Comparison of ENCODE assay signal across 8 cellular contexts in the genomic region with DNA sequence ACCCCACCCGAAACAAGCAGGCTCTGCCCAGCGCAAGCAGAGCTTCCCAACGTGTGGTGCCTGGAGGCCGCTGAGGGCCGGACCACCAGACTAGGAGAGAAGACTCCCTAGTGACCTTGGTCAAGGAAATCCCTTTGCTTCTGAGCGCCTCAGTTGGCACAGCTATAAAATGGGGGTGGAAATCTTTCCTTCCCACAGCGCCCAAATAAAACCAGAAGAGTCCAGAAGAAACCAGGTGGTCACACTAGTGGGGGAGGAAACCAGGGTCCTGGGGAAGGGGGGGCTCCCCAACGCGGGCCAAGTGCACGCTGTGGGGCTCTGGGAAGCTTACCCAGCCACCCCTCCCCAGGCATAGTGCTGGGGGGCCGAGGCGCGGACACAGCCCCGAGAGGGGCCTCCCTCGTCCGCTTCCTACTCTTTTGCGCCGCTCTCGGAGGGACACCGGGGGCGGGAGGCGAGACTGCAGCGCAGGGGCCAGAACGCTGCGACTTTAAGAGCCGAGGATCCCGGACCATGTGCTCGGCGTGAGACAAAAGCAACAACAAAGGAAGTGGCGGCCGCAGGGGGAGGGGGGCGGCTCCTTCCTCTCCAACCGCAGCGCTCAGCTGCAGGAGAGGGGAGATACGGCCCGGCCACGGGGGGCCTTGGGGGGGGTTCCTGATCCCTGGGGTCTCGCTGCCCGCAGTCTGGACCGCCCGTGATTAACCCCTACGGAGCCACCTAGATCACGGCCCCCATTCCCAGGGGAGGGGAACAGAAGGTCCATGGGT. TPM values are rescaled to one million over a fixed set of nuclear protein-coding genes. Genes with fewer than 3 reads are reported as not detected.
A peak's percentile ranks its signal among the peaks of the same experiment; 100 is the strongest.
DNase-seq lines count a peak whose midpoint lies in the region; ATAC-seq, FAIRE-seq and TF ChIP-seq lines count a peak whose summit lies in the region.

No MANE protein-coding gene starts in this region.

- peak overlapping the region; percentile 97 for H3K9ac ChIP-seq in keratinocyte (ENCODE audit: control insufficient read depth, extremely low read depth, insufficient read depth, low read length)

- POLR2A ChIA-PET in activated B cell treated with CpG ODN at 0.5 μM for 24 hours (lab: Charles Lee): interaction anchor here (0.5 to 4.2 kb wide), 27 partner anchors 7 to 1695 kb away, joined by 3 to 53 read pairs (median 4); a partner anchor contains a TSS

- peaks cover 70% of the 10 kb centered on the region for H3K4me1 Mint-ChIP-seq in CD14-positive monocyte
- peaks cover 67% of the 10 kb centered on the region for H3K4me1 Mint-ChIP-seq in activated B cell treated with CpG ODN at 0.5 μM for 24 hours

- H3K27me3 Mint-ChIP-seq in CD14-positive monocyte (ENCODE audit: low read depth in 3 of 3) (no peaks in the 10 kb centered on the region), activated B cell treated with CpG ODN at 0.5 μM for 24 hours (no peaks in the 10 kb centered on the region)

- ATAC-seq in GM21515 (IDR thresholded peaks at IDR 0.05; ENCODE audit: unreplicated experiment) (peak; percentile 19), activated B cell treated with CpG ODN at 0.5 μM for 24 hours (ENCODE audit: low read depth) (peak; percentile 11), GM21367 (IDR thresholded peaks at IDR 0.05; ENCODE audit: unreplicated experiment) (no peak)

- H3K27ac Mint-ChIP-seq in CD14-positive monocyte (peak overlapping the region; percentile 93 to 100 (median 98)), activated B cell treated with CpG ODN at 0.5 μM for 24 hours (peak overlapping the region; percentile 95)

- no peak for FAIRE-seq in keratinocyte (lab: Jason Lieb, UNC)

- H3K36me3 Mint-ChIP-seq in CD14-positive monocyte (peaks cover 8 to 13% of the 10 kb centered on the region in 2 donors), activated B cell treated with CpG ODN at 0.5 μM for 24 hours (ENCODE audit: low read depth) (peaks cover 18% of the 10 kb centered on the region)

- TF ChIP-seq CTCF in CD14-positive monocyte (IDR thresholded peaks at IDR 0.05) (no peak), activated B cell treated with CpG ODN at 0.5 μM for 24 hours (IDR thresholded peaks at IDR 0.05) (no peak), keratinocyte (optimal IDR thresholded peaks at IDR 0.05 in 1 of 3, IDR thresholded peaks at IDR 0.05 in 1 of 3, conservative IDR thresholded peaks at IDR 0.05 in 1 of 3; ENCODE audit: extremely low read depth in 1 of 3, insufficient read depth in 2 of 3, low read length in 3 of 3) (no peak), spleen (IDR thresholded peaks at IDR 0.05 in 8 of 11, conservative IDR thresholded peaks at IDR 0.05 in 3 of 11) (no peak)

- peak in 1 of 3 donors; percentile 19 for TF ChIP-seq POLR2A in spleen (IDR thresholded peaks at IDR 0.05)

- peaks cover 36% of the 10 kb centered on the region for H3K79me2 ChIP-seq in keratinocyte (ENCODE audit: control insufficient read depth, insufficient read depth, low read length)

- intact Hi-C loops in CD14-positive monocyte (cut with micrococcal nuclease) (loop anchor here (2.0 to 10.0 kb wide), 7 partner anchors 36 to 766 kb away; a partner anchor contains a TSS), activated B cell treated with CpG ODN at 0.5 μM for 24 hours (cut with micrococcal nuclease) (loop anchor here (2.0 to 10.0 kb wide), 6 partner anchors 96 to 1578 kb away; a partner anchor contains a TSS), spleen (cut with DNase I; ENCODE audit: low total_unique reads) (loop anchor here (10.0 kb wide), 1 partner anchor 92 kb away; a partner anchor contains a TSS)

- H3K4me3 ChIP-seq in keratinocyte (ENCODE audit: control insufficient read depth in 2 of 3, extremely low read depth in 1 of 3, insufficient read depth in 2 of 3, low read depth in 1 of 3, low read length in 3 of 3): peak overlapping the region; percentile 66 to 95 (median 94)
- H3K4me3 ChIP-seq in spleen: peak overlapping the region; percentile 90 to 99 (median 98)

- H3K36me3 ChIP-seq in keratinocyte (ENCODE audit: control insufficient read depth in 2 of 2, extremely low read depth in 1 of 2, insufficient read depth in 2 of 2, low read length in 2 of 2): peaks cover 0 to 10% of the 10 kb centered on the region in 2 experiments
- H3K36me3 ChIP-seq in spleen: peaks cover 0 to 31% (median 10%) of the 10 kb centered on the region in 6 donors

- peaks cover 4% of the 10 kb centered on the region for H3K9me1 ChIP-seq in keratinocyte (ENCODE audit: control insufficient read depth, extremely low read depth, insufficient read depth, low read length)

- dilution Hi-C loops in keratinocyte (cut with MboI; ENCODE audit: extremely low pct_ligation_motif_present, low sequenced_read_pairs): no loop called here

- H3K4me3 Mint-ChIP-seq in CD14-positive monocyte: peak overlapping the region; percentile 95
- peak overlapping the region; percentile 97 for H3K4me3 Mint-ChIP-seq in activated B cell treated with CpG ODN at 0.5 μM for 24 hours

- H3K9me3 Mint-ChIP-seq in CD14-positive monocyte (peaks cover 0 to 1% (median 0%) of the 10 kb centered on the region in 7 donors), activated B cell treated with CpG ODN at 0.5 μM for 24 hours (no peaks in the 10 kb centered on the region)

- H3K27ac ChIP-seq in keratinocyte (ENCODE audit: control insufficient read depth, insufficient read depth, low read length) (peak overlapping the region; percentile 98), spleen (peak overlapping the region; percentile 94 to 100 (median 99))

- H4K20me1 ChIP-seq in keratinocyte (ENCODE audit: control insufficient read depth, extremely low read depth, insufficient read depth, low read length): no peaks in the 10 kb centered on the region

- peak overlapping the region; percentile 94 for H3K4me2 ChIP-seq in keratinocyte (ENCODE audit: control insufficient read depth, extremely low read depth, insufficient read depth, low read depth, low read length)

- H3K27me3 ChIP-seq in keratinocyte (ENCODE audit: control insufficient read depth, extremely low read depth, insufficient read depth, low read length): no peaks in the 10 kb centered on the region
- no peaks in the 10 kb centered on the region for H3K27me3 ChIP-seq in spleen (replicated peaks in 1 of 7)

- CTCF ChIA-PET in activated B cell treated with CpG ODN at 0.5 μM for 24 hours (lab: Charles Lee): interaction anchor here (1.4 to 3.3 kb wide), 2 partner anchors 7 to 120 kb away, joined by 3 to 19 read pairs; a partner anchor contains a TSS

- H2AFZ ChIP-seq in keratinocyte (ENCODE audit: control insufficient read depth, low read length): no peak overlapping the region

- no peaks in the 10 kb centered on the region for H3K9me3 ChIP-seq in keratinocyte (ENCODE audit: control insufficient read depth, low read depth, low read length)
- no peaks in the 10 kb centered on the region for H3K9me3 ChIP-seq in spleen

- DNase-seq in CD14-positive monocyte (ENCODE audit: low spot score) (no peak), NCI-H2029 (lab: John Stamatoyannopoulos, UW) (peak; percentile 80), activated B cell treated with CpG ODN at 0.5 μM for 24 hours (peak; percentile 71), keratinocyte (ENCODE audit: low read depth, low spot score) (no peak), spleen (peak; percentile 98)
- peak; percentile 82 for DNase-seq in central memory CD4-positive, alpha-beta T cell

- H3K4me1 ChIP-seq in keratinocyte (ENCODE audit: control insufficient read depth, extremely low read depth, insufficient read depth, low read length) (peaks cover 42% of the 10 kb centered on the region), spleen (peaks cover 53 to 86% (median 81%) of the 10 kb centered on the region in 6 donors)

- WGBS in spleen, 5 donors: 0 to 1% (median 1%) methylated on average over 28 to 43 of the region's 43 CpGs

RNA-seq across cellular contexts. Expression of a gene that starts 0.9 kb away (rescaled TPM):
- polyA plus RNA-seq in CD14-positive monocyte: 1 to 10 TPM; 1.9 to 3.1 TPM
- total RNA-seq in activated B cell treated with CpG ODN at 0.5 μM for 24 hours: 78.6 and 96.5 TPM in 2 replicates
- polyA plus RNA-seq in keratinocyte: 5.3 to 9.9 TPM (median 6.4 TPM) in 3 replicates
- 7.6 TPM for polyA plus RNA-seq in keratinocyte (2011; ENCODE audit: low read depth)
- 5.5 and 10.2 TPM in 2 replicates for polyA plus RNA-seq in keratinocyte (2011; cell fraction: cytosol; rRNA removed)
- 35.9 and 49.7 TPM in 2 replicates for polyA plus RNA-seq in keratinocyte (2011; cell fraction: nucleus; rRNA removed)
- 18.2 and 30.0 TPM in 2 replicates for polyA plus RNA-seq in keratinocyte (2012; ENCODE audit: low replicate concordance)
- 5.0 to 16.2 TPM (median 7.2 TPM) in 3 replicates for polyA minus RNA-seq in keratinocyte
- 28.8 TPM for polyA minus RNA-seq in keratinocyte (2011; cell fraction: cytosol; rRNA and poly(A)+ RNA removed)
- 15.8 and 17.5 TPM in 2 replicates for polyA minus RNA-seq in keratinocyte (2011; cell fraction: nucleus; rRNA and poly(A)+ RNA removed)
- total RNA-seq in spleen: 100 to 1,000 TPM in 6 of 7 donors, 10 to 100 TPM in 1; 75.1 to 143 (median 121) TPM
- 10 to 100 TPM; 28.0 to 82.1 (median 44.4) TPM for polyA plus RNA-seq in spleen

RNA-seq across cellular contexts. Expression of a gene that starts 12.8 kb away (rescaled TPM):
- polyA plus RNA-seq in CD14-positive monocyte (not detected), keratinocyte (0.01 TPM in 2 of 3 replicates, not detected in the other), spleen (under 1 TPM; 0.02 to 0.26 (median 0.10) TPM)
- total RNA-seq in activated B cell treated with CpG ODN at 0.5 μM for 24 hours (0.31 and 0.42 TPM in 2 replicates), spleen (1 to 10 TPM in 1 of 7 donors, under 1 TPM in 4, not detected in 2; 0.17 to 1.4 (median 0.54) TPM)
- polyA plus RNA-seq in keratinocyte (2011; ENCODE audit: low read depth): not detected
- polyA plus RNA-seq in keratinocyte (2011; cell fraction: cytosol; rRNA removed): not detected in 2 replicates
- 0.03 TPM in 1 of 2 replicates, not detected in the other for polyA plus RNA-seq in keratinocyte (2011; cell fraction: nucleus; rRNA removed)
- 0.24 TPM in 1 of 2 replicates, not detected in the other for polyA plus RNA-seq in keratinocyte (2012; ENCODE audit: low replicate concordance)
- polyA minus RNA-seq in keratinocyte: 0.07 TPM in 1 of 3 replicates, not detected in the others
- polyA minus RNA-seq in keratinocyte (2011; cell fraction: cytosol; rRNA and poly(A)+ RNA removed): not detected
- not detected in 2 replicates for polyA minus RNA-seq in keratinocyte (2011; cell fraction: nucleus; rRNA and poly(A)+ RNA removed)

Comparison
In these comparisons a context has a peak if more than half of its experiments do, and no peak if none do; other contexts are left out.
1. DNase-seq: peak in NCI-H2029 (single experiment), activated B cell treated with CpG ODN at 0.5 μM for 24 hours (single experiment), central memory CD4-positive, alpha-beta T cell (single experiment) and spleen (single experiment); none in CD14-positive monocyte (single experiment) and keratinocyte (single experiment).